ENCODE assay signal across 8 cellular contexts in the genomic region with DNA sequence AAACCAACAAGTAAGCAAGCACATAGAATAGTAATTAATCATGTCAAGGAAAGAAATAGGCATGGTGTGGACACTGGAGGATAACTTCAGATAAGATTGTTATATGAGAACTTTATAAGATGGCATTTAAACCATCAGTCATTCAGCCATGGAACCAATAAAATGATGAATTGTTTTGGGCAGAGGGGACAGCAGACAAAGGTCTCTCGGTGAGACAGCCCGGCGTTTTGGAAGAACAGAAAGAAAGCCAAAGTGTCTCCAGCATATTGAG. TPM values are rescaled to one million over a fixed set of nuclear protein-coding genes. Genes with fewer than 3 reads are reported as not detected.
DNase-seq lines count a peak whose midpoint lies in the region; ATAC-seq and TF ChIP-seq lines count a peak whose summit lies in the region.

No MANE protein-coding gene starts in this region.

- no peak for ATAC-seq in T-cell (replicated peaks in 1 of 4)
- ATAC-seq in HG02623 (IDR thresholded peaks at IDR 0.05; ENCODE audit: unreplicated experiment): no peak

- no peaks in the 10 kb centered on the region for H3K9me3 ChIP-seq in sigmoid colon

- CTCF ChIA-PET in T-cell (lab: Charles Lee): interaction anchor here in 1 of 2 donors (0.9 to 4.4 kb wide), 5 partner anchors 21 to 172 kb away, joined by 3 to 19 read pairs (median 7); a partner anchor contains a TSS

- H3K4me1 ChIP-seq in sigmoid colon: peaks cover 0 to 28% (median 12%) of the 10 kb centered on the region in 4 donors

- no peaks in the 10 kb centered on the region for H3K36me3 ChIP-seq in sigmoid colon

- TF ChIP-seq CTCF in GM12865 (IDR thresholded peaks at IDR 0.05; ENCODE audit: insufficient read depth, low read depth, low read length, missing control alignments) (no peak), fibroblast of mammary gland (conservative IDR thresholded peaks at IDR 0.05; ENCODE audit: control insufficient read depth, insufficient read depth, low read depth, low read length) (no peak), sigmoid colon (IDR thresholded peaks at IDR 0.05) (no peak)

- 11 to 46% methylated on average over 3 of the region's 3 CpGs for WGBS in sigmoid colon, 2 donors

- no peaks in the 10 kb centered on the region for H3K9me3 Mint-ChIP-seq in T-cell

- DNase-seq in GM12865 (ENCODE audit: low read depth) (no peak), T-cell (no peak), fibroblast of mammary gland (ENCODE audit: low read depth) (no peak), sigmoid colon (no peak), iPS-NIHi7 (ENCODE audit: extremely low spot score) (no peak), RKO (ENCODE audit: low spot score) (no peak), CD1c-positive myeloid dendritic cell (ENCODE audit: extremely low spot score) (no peak)

- no peaks in the 10 kb centered on the region for H3K27me3 ChIP-seq in sigmoid colon

- no peaks in the 10 kb centered on the region for H3K27me3 Mint-ChIP-seq in T-cell

- peak overlapping the region; percentile 98 to 99 for H3K27ac Mint-ChIP-seq in T-cell

- H3K4me3 ChIP-seq in GM12865 (ENCODE audit: low read depth, low read length): peak overlapping the region; percentile 73
- peak overlapping the region; percentile 88 for H3K4me3 ChIP-seq in fibroblast of mammary gland (ENCODE audit: control insufficient read depth, low read depth, low read length)
- H3K4me3 ChIP-seq in sigmoid colon: peak overlapping the region; percentile 38 to 74 (median 68)

- TF ChIP-seq POLR2A in sigmoid colon (IDR thresholded peaks at IDR 0.05): no peak

- H3K27ac ChIP-seq in sigmoid colon: peak overlapping the region; percentile 93 to 99 (median 96)

- H3K4me3 Mint-ChIP-seq in T-cell: peak overlapping the region; percentile 97 to 99 (median 99)

- POLR2A ChIA-PET in T-cell (lab: Charles Lee): interaction anchor here (0.7 to 2.3 kb wide), 12 partner anchors 10 to 328 kb away, joined by 3 to 25 read pairs (median 6); a partner anchor contains a TSS

- no peaks in the 10 kb centered on the region for H3K36me3 Mint-ChIP-seq in T-cell

- no peak for TF ChIP-seq EP300 in sigmoid colon (IDR thresholded peaks at IDR 0.05)

- intact Hi-C loops in sigmoid colon (cut with DNase I): loop anchor here (2.0 kb wide), 1 partner anchor 172 kb away; a partner anchor contains a TSS

- H3K4me1 Mint-ChIP-seq in T-cell: peaks cover 38 to 47% (median 46%) of the 10 kb centered on the region in 3 donors

RNA-seq across cellular contexts. Expression of a gene that starts 0.8 kb away (rescaled TPM):
- 10 to 100 TPM; 74.2 to 91.1 (median 84.8) TPM for total RNA-seq in T-cell
- 10 to 100 TPM; 12.6 to 16.8 (median 15.4) TPM for total RNA-seq in sigmoid colon
- 10 to 100 TPM in 1 of 3 donors, 1 to 10 TPM in 2; 1.6 to 15.6 (median 4.8) TPM for polyA plus RNA-seq in sigmoid colon

Comparison
In these comparisons a context has a peak if more than half of its experiments do, and no peak if none do; other contexts are left out.
1. RNA of a gene that starts 0.8 kb away (total RNA-seq): 74.2 to 91.1 TPM in T-cell; 12.6 to 16.8 TPM in sigmoid colon; every median in the first group is over 4 times any median in the second.
2. Peak in every context shown above with its lines, with median percentiles within 50 percentile points of each other: H3K4me3 ChIP-seq.